Comparison of ENCODE assay signal across 9 cellular contexts in genomic region chr1:21668232-21669032, GRCh38. TPM values are rescaled to one million over a fixed set of nuclear protein-coding genes. Genes with fewer than 3 reads are reported as not detected.
DNase-seq lines count a peak whose midpoint lies in the region; ATAC-seq and TF ChIP-seq lines count a peak whose summit lies in the region.
"Had no signal": no experiment of that assay in that cellular context is flagged by ENCODE, and none has a peak within 500 bp of the region (broad histone marks: within the 10 kb centered on the region; RNA-seq: fewer than 3 reads in every experiment).

No MANE protein-coding gene starts in this region.

- in situ Hi-C loops in astrocyte of the cerebellum (cut with HindIII; ENCODE audit: low sequenced_read_pairs) = no loop called here

- no peak for TF ChIP-seq POLR2A in thyroid gland (IDR thresholded peaks at IDR 0.05)

- H3K4me1 Mint-ChIP-seq in activated naive CD4-positive, alpha-beta T cell treated with anti-CD3 and anti-CD28 coated beads, Interleukin-2, amount 10 ng/mL, durations not matched to agents 7 days and 5 days = peaks cover 10% of the 10 kb centered on the region
- H3K4me1 Mint-ChIP-seq in activated naive CD8-positive, alpha-beta T cell treated with anti-CD3 and anti-CD28 coated beads, Interleukin-2, amount 50 U/mL, for 24 hours = peaks cover 9% of the 10 kb centered on the region

- no peaks in the 10 kb centered on the region for H3K9me3 Mint-ChIP-seq in activated naive CD4-positive, alpha-beta T cell treated with anti-CD3 and anti-CD28 coated beads, Interleukin-2, amount 10 ng/mL, durations not matched to agents 7 days and 5 days
- H3K9me3 Mint-ChIP-seq in activated naive CD8-positive, alpha-beta T cell treated with anti-CD3 and anti-CD28 coated beads, Interleukin-2, amount 50 U/mL, for 24 hours = no peaks in the 10 kb centered on the region

- peak; percentile 20 for DNase-seq in activated naive CD4-positive, alpha-beta T cell treated with anti-CD3 and anti-CD28 coated beads, Interleukin-2, amount 10 ng/mL, durations not matched to agents 7 days and 5 days
- DNase-seq in activated naive CD4-positive, alpha-beta T cell treated with Interleukin-2 at 50 U/mL for 16 hours = no peak
- DNase-seq in astrocyte of the cerebellum (ENCODE audit: low read depth) (no peak), left lung (no peak), thyroid gland (no peak), NCI-H748 (lab: John Stamatoyannopoulos, UW; ENCODE audit: unreplicated experiment) (no peak), NCI-H524 treated with DMSO at 0.1 percent for 48 hours (lab: John Stamatoyannopoulos, UW) (no peak)
- no peak for DNase-seq in activated naive CD8-positive, alpha-beta T cell treated with anti-CD3 and anti-CD28 coated beads, Interleukin-2, amount 50 U/mL, for 24 hours
- DNase-seq: kidney glomerular epithelial cell had no signal

- H3K36me3 Mint-ChIP-seq in activated naive CD4-positive, alpha-beta T cell treated with anti-CD3 and anti-CD28 coated beads, Interleukin-2, amount 10 ng/mL, durations not matched to agents 7 days and 5 days = no peaks in the 10 kb centered on the region
- H3K36me3 Mint-ChIP-seq in activated naive CD8-positive, alpha-beta T cell treated with anti-CD3 and anti-CD28 coated beads, Interleukin-2, amount 50 U/mL, for 24 hours (ENCODE audit: low read depth) = no peaks in the 10 kb centered on the region

- WGBS in thyroid gland, 2 donors = 10 to 14% methylated on average over 10 to 22 of the region's 36 CpGs

- no peak overlapping the region for H3K27ac ChIP-seq in left lung
- peak overlapping the region; percentile 76 to 94 (median 93) for H3K27ac ChIP-seq in thyroid gland

- intact Hi-C loops in left lung (cut with DNase I) (no loop called here), thyroid gland (cut with DNase I) (loop anchor here (10.0 kb wide), 3 partner anchors 116 to 414 kb away; partner anchors contain the start of gene USP48)

- H3K27me3 Mint-ChIP-seq in activated naive CD4-positive, alpha-beta T cell treated with anti-CD3 and anti-CD28 coated beads, Interleukin-2, amount 10 ng/mL, durations not matched to agents 7 days and 5 days = peaks cover 91% of the 10 kb centered on the region
- peaks cover 48% of the 10 kb centered on the region for H3K27me3 Mint-ChIP-seq in activated naive CD8-positive, alpha-beta T cell treated with anti-CD3 and anti-CD28 coated beads, Interleukin-2, amount 50 U/mL, for 24 hours

- H3K27ac Mint-ChIP-seq in activated naive CD4-positive, alpha-beta T cell treated with anti-CD3 and anti-CD28 coated beads, Interleukin-2, amount 10 ng/mL, durations not matched to agents 7 days and 5 days = no peak overlapping the region
- no peak overlapping the region for H3K27ac Mint-ChIP-seq in activated naive CD8-positive, alpha-beta T cell treated with anti-CD3 and anti-CD28 coated beads, Interleukin-2, amount 50 U/mL, for 24 hours

- H3K4me3 Mint-ChIP-seq in activated naive CD4-positive, alpha-beta T cell treated with anti-CD3 and anti-CD28 coated beads, Interleukin-2, amount 10 ng/mL, durations not matched to agents 7 days and 5 days = no peak overlapping the region
- H3K4me3 Mint-ChIP-seq in activated naive CD8-positive, alpha-beta T cell treated with anti-CD3 and anti-CD28 coated beads, Interleukin-2, amount 50 U/mL, for 24 hours = no peak overlapping the region

- peak; percentile 1 for TF ChIP-seq CTCF in astrocyte of the cerebellum (IDR thresholded peaks at IDR 0.05; ENCODE audit: low read depth, low read length, missing control alignments)
- no peak for TF ChIP-seq CTCF in left lung (IDR thresholded peaks at IDR 0.05)
- peak in 1 of 6 experiments; percentile 11 for TF ChIP-seq CTCF in thyroid gland (IDR thresholded peaks at IDR 0.05)

- H3K27me3 ChIP-seq in left lung (peaks cover 17 to 78% of the 10 kb centered on the region in 2 donors), thyroid gland (no peaks in the 10 kb centered on the region)

- peaks cover 4 to 37% of the 10 kb centered on the region in 2 donors for H3K4me1 ChIP-seq in left lung
- H3K4me1 ChIP-seq in thyroid gland = peaks cover 81 to 85% of the 10 kb centered on the region in 2 donors

- no peaks in the 10 kb centered on the region for H3K9me3 ChIP-seq in left lung
- H3K9me3 ChIP-seq in thyroid gland = no peaks in the 10 kb centered on the region

- ATAC-seq in left lung = no peak
- no peak for ATAC-seq in activated naive CD8-positive, alpha-beta T cell treated with anti-CD3 and anti-CD28 coated beads, Interleukin-2, amount 50 U/mL, for 24 hours

- CTCF ChIA-PET in activated naive CD4-positive, alpha-beta T cell treated with anti-CD3 and anti-CD28 coated beads, Interleukin-2, amount 10 ng/mL, durations not matched to agents 7 days and 5 days (lab: Charles Lee) = interaction anchor here (1.1 kb wide), 1 partner anchor 123 kb away, joined by 3 read pairs; no protein-coding TSS in a partner anchor

- peak overlapping the region; percentile 21 for H3K4me3 ChIP-seq in astrocyte of the cerebellum (ENCODE audit: low read depth, low read length)
- peak overlapping the region; percentile 24 to 30 for H3K4me3 ChIP-seq in left lung
- peak overlapping the region; percentile 43 to 83 (median 48) for H3K4me3 ChIP-seq in thyroid gland (replicated peaks in 1 of 3)

- H3K36me3 ChIP-seq in left lung (no peaks in the 10 kb centered on the region), thyroid gland (peaks cover 4 to 7% of the 10 kb centered on the region in 2 donors)

RNA-seq across cellular contexts. Expression of gene RAP1GAP, which starts 0.7 kb away (rescaled TPM):
- total RNA-seq in left lung (10 to 100 TPM; 20.7 to 44.2 TPM), thyroid gland (100 to 1,000 TPM; 256 to 588 (median 506) TPM)

Comparison
In these comparisons a context has a peak if more than half of its experiments do, and no peak if none do; other contexts are left out.
1. H3K27ac ChIP-seq: peak in thyroid gland (3 of 3); none in left lung (0 of 2).
2. RNA of gene RAP1GAP, which starts 0.7 kb away (total RNA-seq): 256 to 588 TPM in thyroid gland; 20.7 to 44.2 TPM in left lung; every median in the first group is over 4 times any median in the second.
3. Peak in every context shown above with its lines, with median percentiles within 50 percentile points of each other: H3K4me3 ChIP-seq.